18 cellular contexts compared by ENCODE assay signal in the genomic region with DNA sequence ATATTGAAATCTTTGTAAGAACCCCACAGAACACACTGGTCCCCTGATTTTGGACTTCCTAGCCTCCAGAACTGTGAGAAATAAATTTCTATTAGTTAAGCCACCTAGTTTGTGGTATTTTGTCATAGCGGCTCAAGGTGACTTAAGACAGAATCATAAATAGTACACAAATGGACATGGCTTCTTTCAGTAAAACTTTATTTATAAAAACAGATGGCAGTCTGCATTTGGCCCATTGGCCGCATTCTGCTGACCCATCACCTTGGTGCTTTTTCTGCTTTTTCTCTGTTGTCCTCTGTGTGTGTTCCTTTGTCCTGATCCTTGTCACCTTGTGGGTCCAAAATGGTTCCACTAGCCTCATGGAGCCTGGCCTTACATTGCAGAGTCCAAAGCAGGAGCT.
DNase-seq lines count a peak whose midpoint lies in the region; ATAC-seq, FAIRE-seq and TF ChIP-seq lines count a peak whose summit lies in the region.
"Had no signal": no experiment of that assay in that cellular context is flagged by ENCODE, and none has a peak within 500 bp of the region (broad histone marks: within the 10 kb centered on the region; RNA-seq: fewer than 3 reads in every experiment).

No MANE protein-coding gene starts in this region.

- H3K4me1 Mint-ChIP-seq in nephron progenitor cell = peaks cover 53% of the 10 kb centered on the region

- H3K27me3 ChIP-seq in left ventricle myocardium inferior (ENCODE audit: low read depth) (no peaks in the 10 kb centered on the region), H1 (replicated peaks in 1 of 4; ENCODE audit: control insufficient read depth in 3 of 4, extremely low read depth in 1 of 4, insufficient read depth in 3 of 4, low read length in 3 of 4) (no peaks in the 10 kb centered on the region), dorsolateral prefrontal cortex (no peaks in the 10 kb centered on the region)
- H3K27me3 ChIP-seq: MG63, SJCRH30 had no signal

- H4K91ac ChIP-seq in H1 (replicated peaks; ENCODE audit: insufficient read length, low read length) = no peak overlapping the region

- H3K56ac ChIP-seq in H1 (replicated peaks; ENCODE audit: insufficient read length, low read depth, low read length) = no peak overlapping the region

- no peak overlapping the region for H4K8ac ChIP-seq in H1 (ENCODE audit: extremely low read depth, insufficient read depth, low read length)

- no peak overlapping the region for H3K4me3 ChIP-seq in left ventricle myocardium inferior
- no peak overlapping the region for H3K4me3 ChIP-seq in H1 (ENCODE audit: extremely low read depth in 1 of 4, insufficient read depth in 2 of 4, low read depth in 3 of 4, low read length in 4 of 4)
- no peak overlapping the region for H3K4me3 ChIP-seq in dorsolateral prefrontal cortex
- H3K4me3 ChIP-seq: MG63, SJCRH30 had no signal

- intact Hi-C loops in left ventricle myocardium inferior (cut with micrococcal nuclease) (loop anchor here (5.0 to 10.0 kb wide), 2 partner anchors 210 to 262 kb away; no protein-coding TSS in a partner anchor), left cardiac atrium (cut with DNase I) (loop anchor here in 1 of 2 donors (10.0 kb wide), 2 partner anchors 260 to 360 kb away; partner anchors contain the start of gene PTPRG), dorsolateral prefrontal cortex (cut with DNase I) (no loop called here)

- 96% methylated on average over 2 of the region's 2 CpGs; no CpG with 5 or more reads in 1 of the 2 experiments for WGBS in H1 (ENCODE audit: extremely low coverage in 1 of 2, insufficient coverage in 1 of 2, insufficient read length in 1 of 2, insufficient replicate concordance in 2 of 2, low coverage in 1 of 2, low lambda C conversion rate in 2 of 2, missing lambda C conversion rate in 1 of 2), 2 experiments

- H3K79me1 ChIP-seq in H1 (ENCODE audit: low read depth, low read length) = no peaks in the 10 kb centered on the region; the same call in 1 of the 2 replicates

- H3K27ac Mint-ChIP-seq in nephron progenitor cell = peak overlapping the region; percentile 36
- H3K27ac Mint-ChIP-seq: HFFc6 had no signal

- H3K9me3 Mint-ChIP-seq in nephron progenitor cell = no peaks in the 10 kb centered on the region
- H3K9me3 Mint-ChIP-seq: H9, HFFc6 had no signal

- no peak for TF ChIP-seq EP300 in H1 (IDR thresholded peaks at IDR 0.05; ENCODE audit: borderline replicate concordance in 1 of 2, low read depth in 2 of 2, low read length in 2 of 2)

- H4K5ac ChIP-seq in H1 (ENCODE audit: insufficient read length, low read depth, low read length) = no peak overlapping the region

- CTCF ChIA-PET in H1 (lab: Charles Lee; ENCODE audit: partially characterized antibody) = interaction anchor here (1.5 kb wide), 1 partner anchor 11 kb away, joined by 10 read pairs; no protein-coding TSS in a partner anchor

- peak; percentile 32 for FAIRE-seq in H1 (lab: Jason Lieb, UNC)
- FAIRE-seq: A204.1, D721Med had no signal

- no peak overlapping the region for H3K9ac ChIP-seq in H1 (replicated peaks in 1 of 4; ENCODE audit: extremely low read depth in 1 of 4, low read depth in 3 of 4, low read length in 3 of 4)

- H3K14ac ChIP-seq in H1 (ENCODE audit: insufficient read length) = no peak overlapping the region

- H3K23me2 ChIP-seq in H1 (ENCODE audit: low read depth, low read length) = no peaks in the 10 kb centered on the region

- peaks cover 85% of the 10 kb centered on the region for H3K4me1 ChIP-seq in left ventricle myocardium inferior
- H3K4me1 ChIP-seq in H1 (replicated peaks in 1 of 4; ENCODE audit: control insufficient read depth in 3 of 4, insufficient read depth in 4 of 4, low read length in 3 of 4) = peaks cover 0 to 20% (median 0%) of the 10 kb centered on the region in 4 experiments; a peak in 5 of 7 replicates

- no peaks in the 10 kb centered on the region for H3K27me3 Mint-ChIP-seq in nephron progenitor cell (ENCODE audit: low read depth, poor library complexity)

- no peak overlapping the region for H2AFZ ChIP-seq in H1 (ENCODE audit: low read length)

- no peak overlapping the region for H3K4me3 Mint-ChIP-seq in nephron progenitor cell
- H3K4me3 Mint-ChIP-seq: H9, HFFc6 had no signal

- H2BK5ac ChIP-seq in H1 (ENCODE audit: low read depth, low read length) = no peak overlapping the region

- TF ChIP-seq CTCF in left ventricle myocardium inferior (IDR thresholded peaks at IDR 0.05; ENCODE audit: borderline replicate concordance) (no peak), H1 (IDR thresholded peaks at IDR 0.05; ENCODE audit: control extremely low read depth in 1 of 3, insufficient read depth in 1 of 3, low read depth in 1 of 3, low read length in 3 of 3) (no peak), nephron progenitor cell (IDR thresholded peaks at IDR 0.05) (no peak), dorsolateral prefrontal cortex (IDR thresholded peaks at IDR 0.05 in 54 of 56, conservative IDR thresholded peaks at IDR 0.05 in 2 of 56; ENCODE audit: low read depth in 1 of 56, partially characterized antibody in 56 of 56) (no peak)

- H3K9me3 ChIP-seq in left ventricle myocardium inferior (replicated peaks) (no peaks in the 10 kb centered on the region), H1 (ENCODE audit: insufficient read depth in 2 of 2, low read depth in 1 of 2, low read length in 1 of 2) (no peaks in the 10 kb centered on the region)
- H3K9me3 ChIP-seq: MG63, SJCRH30 had no signal

- H3K4ac ChIP-seq in H1 (replicated peaks; ENCODE audit: insufficient read length, low read depth, low read length) = no peak overlapping the region

- no peak for DNase-seq in left ventricle myocardium inferior
- DNase-seq in left cardiac atrium = no peak
- no peak for DNase-seq in H1 (ENCODE audit: low read depth in 1 of 2, low spot score in 2 of 2)
- no peak for DNase-seq in nephron progenitor cell
- DNase-seq in DMS 273 treated with DMSO at 0.1 percent for 48 hours (lab: John Stamatoyannopoulos, UW) = no peak
- no peak for DNase-seq in NCI-H226
- no peak for DNase-seq in dorsolateral prefrontal cortex
- DNase-seq: H9, HFFc6, MG63, NCI-H1417, NCI-H1694 treated with DMSO at 0.1 percent for 48 hours, NCI-H2227 treated with DMSO at 0.1 percent for 48 hours, NCI-H510A treated with DMSO at 0.1 percent for 48 hours had no signal

- H2BK15ac ChIP-seq in H1 (ENCODE audit: low read length) = no peak overlapping the region

- no peak overlapping the region for H3K18ac ChIP-seq in H1 (ENCODE audit: extremely low read depth, low read length)

- no peak overlapping the region for H3K23ac ChIP-seq in H1 (ENCODE audit: insufficient read length)

- H4K20me1 ChIP-seq in H1 (replicated peaks in 1 of 2; ENCODE audit: control insufficient read depth in 1 of 2, insufficient read depth in 2 of 2, low read length in 2 of 2) = peaks cover 0 to 2% of the 10 kb centered on the region in 2 experiments

- H3K4me2 ChIP-seq in H1 (ENCODE audit: insufficient read depth in 1 of 2, low read depth in 2 of 2, low read length in 2 of 2) = no peak overlapping the region

- peak overlapping the region; percentile 88 for H3K27ac ChIP-seq in left ventricle myocardium inferior (replicated peaks)
- H3K27ac ChIP-seq in H1 (ENCODE audit: low read depth, low read length) = no peak overlapping the region
- no peak overlapping the region for H3K27ac ChIP-seq in dorsolateral prefrontal cortex
- H3K27ac ChIP-seq: SJCRH30 had no signal

- ATAC-seq in left cardiac atrium = no peak
- ATAC-seq: Panc1 had no signal

- no peak overlapping the region for H2AK5ac ChIP-seq in H1 (ENCODE audit: low read depth, low read length)

- no peak for TF ChIP-seq RAD21 in H1 (IDR thresholded peaks at IDR 0.05 in 1 of 2, conservative IDR thresholded peaks at IDR 0.05 in 1 of 2; ENCODE audit: low read depth in 2 of 2, low read length in 2 of 2)

- POLR2A ChIA-PET in H1 (lab: Charles Lee; ENCODE audit: partially characterized antibody) = no interaction called here

- H2BK120ac ChIP-seq in H1 (replicated peaks; ENCODE audit: low read depth, low read length) = no peak overlapping the region

- no peak overlapping the region for H2BK12ac ChIP-seq in H1 (ENCODE audit: low read depth, low read length)

- H2BK20ac ChIP-seq in H1 (ENCODE audit: low read length) = no peak overlapping the region

- no peak for TF ChIP-seq POLR2A in H1 (IDR thresholded peaks at IDR 0.05; ENCODE audit: control extremely low read depth in 1 of 2, low read depth in 2 of 2, low read length in 2 of 2)

- peaks cover 0 to 84% of the 10 kb centered on the region in 2 experiments; a peak in 3 of 4 replicates for H3K79me2 ChIP-seq in H1 (ENCODE audit: control insufficient read depth in 1 of 2, insufficient read depth in 2 of 2, low read length in 2 of 2)

- no peaks in the 10 kb centered on the region for H3K36me3 ChIP-seq in left ventricle myocardium inferior
- H3K36me3 ChIP-seq in H1 (ENCODE audit: control insufficient read depth in 2 of 4, insufficient read depth in 4 of 4, low read length in 3 of 4) = no peaks in the 10 kb centered on the region
- H3K36me3 ChIP-seq: MG63, SJCRH30 had no signal

- no peaks in the 10 kb centered on the region for H3K36me3 Mint-ChIP-seq in nephron progenitor cell (ENCODE audit: low read depth)

TF ChIP-seq in H1, 55 proteins besides CTCF, POLR2A, EP300 and RAD21:
- TF ChIP-seq, protein P1, sequence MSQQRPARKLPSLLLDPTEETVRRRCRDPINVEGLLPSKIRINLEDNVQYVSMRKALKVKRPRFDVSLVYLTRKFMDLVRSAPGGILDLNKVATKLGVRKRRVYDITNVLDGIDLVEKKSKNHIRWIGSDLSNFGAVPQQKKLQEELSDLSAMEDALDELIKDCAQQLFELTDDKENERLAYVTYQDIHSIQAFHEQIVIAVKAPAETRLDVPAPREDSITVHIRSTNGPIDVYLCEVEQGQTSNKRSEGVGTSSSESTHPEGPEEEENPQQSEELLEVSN (IDR thresholded peaks at IDR 0.05) = no peak
- TF ChIP-seq SRF (IDR thresholded peaks at IDR 0.05; ENCODE audit: low read depth, low read length) (no peak), JUND (IDR thresholded peaks at IDR 0.05; ENCODE audit: low read length) (no peak), SIX5 (IDR thresholded peaks at IDR 0.05; ENCODE audit: low read depth, low read length) (no peak), GTF2F1 (IDR thresholded peaks at IDR 0.05; ENCODE audit: borderline replicate concordance, low read depth, low read length) (no peak), SP1 (IDR thresholded peaks at IDR 0.05; ENCODE audit: low read depth, low read length) (no peak), RXRA (IDR thresholded peaks at IDR 0.05; ENCODE audit: insufficient read depth, low read depth, low read length) (no peak), POU5F1 (IDR thresholded peaks at IDR 0.05; ENCODE audit: low read depth, low read length) (no peak), BRCA1 (IDR thresholded peaks at IDR 0.05; ENCODE audit: low read depth, low read length) (no peak)
